In genomic region chr20:47251154-47252020, GRCh38 we compare ENCODE assay signal across 20 cellular contexts.
"Had no signal": no experiment of that assay in that cellular context is flagged by ENCODE, and none has a peak within 500 bp of the region (broad histone marks: within the 10 kb centered on the region; RNA-seq: fewer than 3 reads in every experiment).

No MANE protein-coding gene starts in this region.

- H3K9me3 ChIP-seq: heart left ventricle, pancreas, psoas muscle, right atrium auricular region, thoracic aorta, vagina had no signal

- H3K4me1 Mint-ChIP-seq: activated naive CD8-positive, alpha-beta T cell treated with anti-CD3 and anti-CD28 coated beads for 36 hours had no signal

- H3K27me3 ChIP-seq: heart left ventricle, pancreas, right atrium auricular region, vagina had no signal

- DNase-seq: activated CD8-positive, alpha-beta memory T cell treated with anti-CD3 and anti-CD28 coated beads, Interleukin-2, amount 50 U/mL, for 48 hours; activated naive CD4-positive, alpha-beta T cell treated with Interleukin-2 at 50 U/mL for 16 hours; activated naive CD8-positive, alpha-beta T cell treated with anti-CD3 and anti-CD28 coated beads for 36 hours; activated T-cell treated with anti-CD3 and anti-CD28 coated beads, Interleukin-2, amount 50 U/mL, for 4 hours; amniotic stem cell; cortex of kidney; heart left ventricle; nephron progenitor cell; psoas muscle; stimulated activated CD4-positive, alpha-beta T cell treated with anti-CD3 and anti-CD28 coated beads, Interleukin-2, amount 100 ng/mL, for 24 hours; stimulated activated naive B cell treated with anti-CD40 and anti-IgM and Interleukin-4, amounts not matched to agents 10 μg/mL and 1 μg/mL and 100 μg/mL, for 72 hours had no signal

- H3K4me3 Mint-ChIP-seq: activated naive CD8-positive, alpha-beta T cell treated with anti-CD3 and anti-CD28 coated beads for 36 hours; activated T-cell treated with anti-CD3 and anti-CD28 coated beads, Interleukin-2, amount 50 U/mL, for 4 hours; nephron progenitor cell; stimulated activated naive B cell treated with anti-CD40 and anti-IgM and Interleukin-4, amounts not matched to agents 10 μg/mL and 1 μg/mL and 100 μg/mL, for 72 hours; T-helper 2 cell treated with Interferon-gamma antibody and Interleukin-4, amounts not matched to agents 5 μg/mL and 100 μg/mL, for 36 hours; type B pancreatic cell had no signal

- H3K27ac ChIP-seq: pancreas, psoas muscle, thoracic aorta, vagina had no signal

- H3K27me3 Mint-ChIP-seq: activated naive CD8-positive, alpha-beta T cell treated with anti-CD3 and anti-CD28 coated beads for 36 hours; stimulated activated naive B cell treated with anti-CD40 and anti-IgM and Interleukin-4, amounts not matched to agents 10 μg/mL and 1 μg/mL and 100 μg/mL, for 72 hours; type B pancreatic cell had no signal

- ATAC-seq: activated T-cell treated with anti-CD3 and anti-CD28 coated beads, Interleukin-2, amount 50 U/mL, for 4 hours; psoas muscle; stimulated activated naive B cell treated with anti-CD40 and anti-IgM and Interleukin-4, amounts not matched to agents 10 μg/mL and 1 μg/mL and 100 μg/mL, for 72 hours had no signal

- H3K9me3 Mint-ChIP-seq: activated naive CD8-positive, alpha-beta T cell treated with anti-CD3 and anti-CD28 coated beads for 36 hours; activated T-cell treated with anti-CD3 and anti-CD28 coated beads, Interleukin-2, amount 50 U/mL, for 4 hours; nephron progenitor cell; T-helper 2 cell treated with Interferon-gamma antibody and Interleukin-4, amounts not matched to agents 5 μg/mL and 100 μg/mL, for 36 hours; type B pancreatic cell had no signal

- H3K4me1 ChIP-seq: psoas muscle, vagina had no signal

- H3K27ac Mint-ChIP-seq: activated naive CD8-positive, alpha-beta T cell treated with anti-CD3 and anti-CD28 coated beads for 36 hours; T-helper 2 cell treated with Interferon-gamma antibody and Interleukin-4, amounts not matched to agents 5 μg/mL and 100 μg/mL, for 36 hours; type B pancreatic cell had no signal

- H3K4me3 ChIP-seq: heart left ventricle, pancreas, psoas muscle, right atrium auricular region, thoracic aorta, vagina had no signal

- FAIRE-seq: bronchial epithelial cell, endometrium, islet of Langerhans, pancreas had no signal
